Comparison of ENCODE assay signal across 1 cellular context in genomic region chr12:124928095-124928911, GRCh38.
TF ChIP-seq lines count a peak whose summit lies in the region.

No MANE protein-coding gene starts in this region.

TF ChIP-seq in SK-N-SH treated with all-trans-retinoic acid at 6 μM for 48 hours, 23 proteins besides CTCF, POLR2A, EP300 and RAD21 (continued from another document):
- no peak for TF ChIP-seq CREB5 (CRISPR knock-in tag; IDR thresholded peaks at IDR 0.05; ENCODE audit: low read depth)
- TF ChIP-seq BACH2 (CRISPR knock-in tag; IDR thresholded peaks at IDR 0.05; ENCODE audit: borderline replicate concordance) = no peak
- TF ChIP-seq POU6F1 (CRISPR knock-in tag; IDR thresholded peaks at IDR 0.05; ENCODE audit: borderline replicate concordance, low read depth) = no peak
